In genomic region chr5:71446540-71447216, GRCh38 we compare ENCODE assay signal across 8 cellular contexts. TPM values are rescaled to one million over a fixed set of nuclear protein-coding genes. Genes with fewer than 3 reads are reported as not detected.
A peak's percentile ranks its signal among the peaks of the same experiment; 100 is the strongest.
DNase-seq lines count a peak whose midpoint lies in the region; ATAC-seq, FAIRE-seq and TF ChIP-seq lines count a peak whose summit lies in the region.
"Not testable (repeated sequence)": the region's sequence is repeated elsewhere in the genome, so short reads cannot be mapped to it uniquely, and the experiment has no call there.

No MANE protein-coding gene starts in this region.

- H3K9ac ChIP-seq in endocrine pancreas (ENCODE audit: control insufficient read depth, insufficient read depth, low read length): not testable (repeated sequence)

- H3K4me3 Mint-ChIP-seq in WTC11: peak overlapping the region; percentile 64
- peak overlapping the region in 3 of 10 donors; percentile 4 to 59 (median 33) for H3K4me3 Mint-ChIP-seq in naive thymus-derived CD8-positive, alpha-beta T cell

- peak overlapping the region in 1 of 4 donors; percentile 1 for H3K27ac ChIP-seq in upper lobe of left lung

- H3K4me1 ChIP-seq in endocrine pancreas (ENCODE audit: control insufficient read depth, insufficient read depth, low read length); upper lobe of left lung: not testable (repeated sequence)

- FAIRE-seq in GM12891 (lab: Jason Lieb, UNC): not testable (repeated sequence)

- not testable (repeated sequence) for H3K36me3 Mint-ChIP-seq in WTC11; naive thymus-derived CD8-positive, alpha-beta T cell

- H3K9me3 Mint-ChIP-seq in WTC11; naive thymus-derived CD8-positive, alpha-beta T cell: not testable (repeated sequence)

- H3K27ac Mint-ChIP-seq in WTC11; naive thymus-derived CD8-positive, alpha-beta T cell: not testable (repeated sequence)

- not testable (repeated sequence) for TF ChIP-seq CTCF in WTC11 (IDR thresholded peaks at IDR 0.05); upper lobe of left lung (IDR thresholded peaks at IDR 0.05)

- not testable (repeated sequence) for H3K36me3 ChIP-seq in endocrine pancreas (ENCODE audit: control insufficient read depth, insufficient read depth, low read length); upper lobe of left lung

- not testable (repeated sequence) for DNase-seq in GM12891 (ENCODE audit: insufficient read length, low spot score); WTC11 (ENCODE audit: low spot score); upper lobe of left lung
- DNase-seq in NCI-H69 (lab: John Stamatoyannopoulos, UW): peak; percentile 85
- peak in 1 of 10 donors; percentile 9 for DNase-seq in naive thymus-derived CD8-positive, alpha-beta T cell

- POLR2A ChIA-PET in WTC11 (lab: Charles Lee); naive thymus-derived CD8-positive, alpha-beta T cell (lab: Charles Lee): not testable (repeated sequence)

- 33 to 50% methylated on average over 12 to 13 of the region's 13 CpGs for WGBS in upper lobe of left lung, 2 donors

- ATAC-seq in GM21619 (IDR thresholded peaks at IDR 0.05; ENCODE audit: unreplicated experiment): peak; percentile 37
- peak; percentile 25 for ATAC-seq in HG03159 (IDR thresholded peaks at IDR 0.05; ENCODE audit: unreplicated experiment)
- ATAC-seq in WTC11; upper lobe of left lung (ENCODE audit: low FRiP score in 2 of 2): not testable (repeated sequence)
- ATAC-seq in naive thymus-derived CD8-positive, alpha-beta T cell: peak; percentile 5 to 19

- H3K27me3 Mint-ChIP-seq in WTC11 (ENCODE audit: low read depth): peaks cover 16% of the 10 kb centered on the region
- H3K27me3 Mint-ChIP-seq in naive thymus-derived CD8-positive, alpha-beta T cell: peaks cover 10 to 37% (median 22%) of the 10 kb centered on the region in 5 donors

- H3K4me3 ChIP-seq in endocrine pancreas (ENCODE audit: control insufficient read depth, insufficient read depth, low read length): peak overlapping the region; percentile 82
- H3K4me3 ChIP-seq in upper lobe of left lung: peak overlapping the region in 3 of 4 donors; percentile 9 to 28 (median 27)

- not testable (repeated sequence) for H3K27me3 ChIP-seq in endocrine pancreas (ENCODE audit: control insufficient read depth, insufficient read depth, low read length); upper lobe of left lung

- CTCF ChIA-PET in WTC11 (lab: Charles Lee): not testable (repeated sequence)

- TF ChIP-seq EP300 in upper lobe of left lung (IDR thresholded peaks at IDR 0.05): not testable (repeated sequence)

- H3K4me1 Mint-ChIP-seq in WTC11: peaks cover 16% of the 10 kb centered on the region
- H3K4me1 Mint-ChIP-seq in naive thymus-derived CD8-positive, alpha-beta T cell: peaks cover 3 to 14% (median 13%) of the 10 kb centered on the region in 4 donors

- H3K9me3 ChIP-seq in endocrine pancreas (ENCODE audit: control insufficient read depth, low read length); upper lobe of left lung: not testable (repeated sequence)

- not testable (repeated sequence) for TF ChIP-seq POLR2A in GM12891 (IDR thresholded peaks at IDR 0.05; ENCODE audit: low read depth, low read length); upper lobe of left lung (IDR thresholded peaks at IDR 0.05)

TF ChIP-seq in GM12891, 5 proteins besides CTCF, POLR2A, EP300 and RAD21:
- TF ChIP-seq SPI1 (IDR thresholded peaks at IDR 0.05; ENCODE audit: low read depth, low read length): peak; percentile 22; the same call in 1 of the 2 replicates
TF ChIP-seq in GM12891: peak in this region for 1; not testable (repeated sequence) for 4.

RNA-seq across cellular contexts. Expression of gene BDP1, which starts 8.8 kb away (rescaled TPM):
- 6.0 TPM for polyA plus RNA-seq in GM12891 (2012; ENCODE audit: low read depth, missing spikeins)
- total RNA-seq in WTC11 (2021): 27.6 to 34.7 TPM (median 29.1 TPM) in 3 replicates
- total RNA-seq in naive thymus-derived CD8-positive, alpha-beta T cell: 10 to 100 TPM; 42.8 to 50.4 TPM
- 10 to 100 TPM in 1 of 3 donors, 1 to 10 TPM in 2; 5.0 to 13.5 (median 5.2) TPM for polyA plus RNA-seq in naive thymus-derived CD8-positive, alpha-beta T cell
- 10 to 100 TPM; 22.2 to 75.4 (median 31.1) TPM for total RNA-seq in upper lobe of left lung
